ENCODE assay signal across 9 cellular contexts in genomic region chr10:33332183-33333031, GRCh38. TPM values are rescaled to one million over a fixed set of nuclear protein-coding genes. Genes with fewer than 3 reads are reported as not detected.
DNase-seq lines count a peak whose midpoint lies in the region; ATAC-seq, FAIRE-seq and TF ChIP-seq lines count a peak whose summit lies in the region.
"Had no signal": no experiment of that assay in that cellular context is flagged by ENCODE, and none has a peak within 500 bp of the region (broad histone marks: within the 10 kb centered on the region; RNA-seq: fewer than 3 reads in every experiment).

No MANE protein-coding gene starts in this region.

- H2BK120ac ChIP-seq in IMR-90 (ENCODE audit: low read depth, low read length), result peak overlapping the region; percentile 62

- H3K9me3 Mint-ChIP-seq in chondrocyte (ENCODE audit: low read depth), result no peaks in the 10 kb centered on the region
- no peaks in the 10 kb centered on the region for H3K9me3 Mint-ChIP-seq in activated T-helper 17 cell treated with anti-CD3 and anti-CD28 coated beads, Interleukin-2, amount 50 U/mL, for 72 hours
- H3K9me3 Mint-ChIP-seq: activated T-cell treated with anti-CD3 and anti-CD28 coated beads, Interleukin-2, amount 50 U/mL, for 72 hours had no signal

- peak overlapping the region; percentile 68 for H3K56ac ChIP-seq in IMR-90 (ENCODE audit: extremely low read depth, insufficient read depth, low read length)

- H3K27ac ChIP-seq in IMR-90 (ENCODE audit: insufficient read depth, low read length) (peak overlapping the region; percentile 84), HepG2 (ENCODE audit: extremely low read length, insufficient read depth, low read length) (no peak overlapping the region), suprapubic skin (peak overlapping the region; percentile 89), RWPE1 (no peak overlapping the region)

- peak overlapping the region; percentile 65; the same call in 1 of the 2 replicates for H4K5ac ChIP-seq in IMR-90 (ENCODE audit: low read depth, low read length)

- H3K79me1 ChIP-seq in IMR-90 (ENCODE audit: low read depth in 1 of 2, low read length in 2 of 2), result peaks cover 3 to 20% of the 10 kb centered on the region in 2 experiments

- H3K4me1 ChIP-seq in IMR-90 (ENCODE audit: control insufficient read depth, insufficient read depth, low read length), result peaks cover 2% of the 10 kb centered on the region; the same call in 1 of the 2 replicates
- peaks cover 74% of the 10 kb centered on the region for H3K4me1 ChIP-seq in HepG2 (ENCODE audit: insufficient read depth, low read length)
- H3K4me1 ChIP-seq in suprapubic skin, result peaks cover 64% of the 10 kb centered on the region

- no peaks in the 10 kb centered on the region for H3K9me1 ChIP-seq in IMR-90 (ENCODE audit: insufficient read depth, low read length)

- H3K27me3 Mint-ChIP-seq in chondrocyte (ENCODE audit: low read depth), result no peaks in the 10 kb centered on the region
- H3K27me3 Mint-ChIP-seq in activated T-helper 17 cell treated with anti-CD3 and anti-CD28 coated beads, Interleukin-2, amount 50 U/mL, for 72 hours, result peaks cover 53% of the 10 kb centered on the region

- FAIRE-seq in HepG2 (lab: Jason Lieb, UNC), result no peak

- TF ChIP-seq POLR2A in IMR-90 (IDR thresholded peaks at IDR 0.05; ENCODE audit: low read depth, low read length) (no peak), HepG2 (IDR thresholded peaks at IDR 0.05; ENCODE audit: insufficient read depth in 1 of 2, low read depth in 2 of 2, low read length in 2 of 2) (no peak), suprapubic skin (IDR thresholded peaks at IDR 0.05) (no peak)

- H3K79me2 ChIP-seq in HepG2 (ENCODE audit: insufficient read depth, low read length), result peaks cover 2% of the 10 kb centered on the region

- peak overlapping the region; percentile 10; the same call in 1 of the 2 replicates for H3K4ac ChIP-seq in IMR-90 (ENCODE audit: low read depth, low read length)

- 0% methylated on average over 1 of the region's 4 CpGs; no CpG with 5 or more reads in 1 of the 2 experiments for WGBS in IMR-90 (ENCODE audit: extremely low coverage in 2 of 2, insufficient read length in 1 of 2), 2 experiments
- 21% methylated on average over 4 of the region's 4 CpGs for WGBS in HepG2 (ENCODE audit: low lambda C conversion rate)
- 18% methylated on average over 4 of the region's 4 CpGs for WGBS in suprapubic skin

- TF ChIP-seq CTCF in IMR-90 (conservative IDR thresholded peaks at IDR 0.05; ENCODE audit: low read depth, low read length), result no peak
- TF ChIP-seq CTCF in chondrocyte (IDR thresholded peaks at IDR 0.05), result no peak
- TF ChIP-seq CTCF in HepG2 (CRISPR knock-in tag; IDR thresholded peaks at IDR 0.05), result no peak
- no peak for TF ChIP-seq CTCF in suprapubic skin (IDR thresholded peaks at IDR 0.05)
- no peak for TF ChIP-seq CTCF in RWPE1 (conservative IDR thresholded peaks at IDR 0.05; ENCODE audit: low read depth)

- H2AK5ac ChIP-seq in IMR-90 (ENCODE audit: low read depth, low read length), result no peak overlapping the region

- TF ChIP-seq RAD21 in IMR-90 (IDR thresholded peaks at IDR 0.05; ENCODE audit: low read length) (no peak), HepG2 (CRISPR knock-in tag; IDR thresholded peaks at IDR 0.05) (no peak)

- H3K4me3 ChIP-seq in IMR-90 (ENCODE audit: insufficient read depth, low read depth, low read length), result peak overlapping the region; percentile 85
- H3K4me3 ChIP-seq in HepG2 (replicated peaks in 1 of 3; ENCODE audit: insufficient read depth in 1 of 3, low read depth in 2 of 3, low read length in 3 of 3), result peak overlapping the region in 2 of 3 experiments; percentile 4 to 66; a peak in 3 of 6 replicates
- H3K4me3 ChIP-seq in suprapubic skin, result peak overlapping the region; percentile 77

- BruUV-seq in IMR-90 (replicated peaks; lab: Mats Ljungman, UMichigan), result no TSS peak
- BruUV-seq in HepG2 (replicated peaks; lab: Mats Ljungman, UMichigan), result no TSS peak

- H3K4me2 ChIP-seq in IMR-90 (ENCODE audit: low read depth, low read length), result peak overlapping the region; percentile 98
- H3K4me2 ChIP-seq in HepG2 (ENCODE audit: low read depth, low read length), result peak overlapping the region; percentile 96

- TF ChIP-seq EP300 in HepG2 (IDR thresholded peaks at IDR 0.05; ENCODE audit: low read depth in 2 of 2, low read length in 2 of 2) (no peak), HepG2 (CRISPR knock-in tag; IDR thresholded peaks at IDR 0.05; ENCODE audit: borderline replicate concordance) (no peak), suprapubic skin (IDR thresholded peaks at IDR 0.05) (no peak)

- peak overlapping the region; percentile 84 for H2BK5ac ChIP-seq in IMR-90 (ENCODE audit: low read depth, low read length, poor library complexity, severe bottlenecking)

- no peak for ATAC-seq in IMR-90 (ENCODE audit: low read depth)
- ATAC-seq in HepG2, result no peak
- no peak for ATAC-seq in GM21360 (IDR thresholded peaks at IDR 0.05; ENCODE audit: unreplicated experiment)
- ATAC-seq in activated T-helper 17 cell treated with anti-CD3 and anti-CD28 coated beads, Interleukin-2, amount 50 U/mL, for 72 hours (replicated peaks), result no peak
- ATAC-seq: activated T-cell treated with anti-CD3 and anti-CD28 coated beads, Interleukin-2, amount 50 U/mL, for 72 hours had no signal

- H3K14ac ChIP-seq in IMR-90 (replicated peaks; ENCODE audit: low read depth, low read length), result peak overlapping the region; percentile 87

- in situ Hi-C loops in IMR-90 (cut with MboI; ENCODE audit: low sequenced_read_pairs) (loop anchor here (5.0 to 25.0 kb wide), 3 partner anchors 580 to 1300 kb away; no protein-coding TSS in a partner anchor), HepG2 (cut with HindIII; ENCODE audit: extremely low pct_ligation_motif_present, low pct_unique_long_range_greater_than_20kb) (loop anchor here (10.0 to 25.0 kb wide), 3 partner anchors 792 to 1305 kb away; no protein-coding TSS in a partner anchor)

- peak overlapping the region; percentile 90 for H3K4me3 Mint-ChIP-seq in chondrocyte (ENCODE audit: unreplicated experiment)
- H3K4me3 Mint-ChIP-seq in activated T-helper 17 cell treated with anti-CD3 and anti-CD28 coated beads, Interleukin-2, amount 50 U/mL, for 72 hours, result no peak overlapping the region

- peak overlapping the region; percentile 18; the same call in 1 of the 2 replicates for H2BK20ac ChIP-seq in IMR-90 (ENCODE audit: low read depth, low read length)

- peak overlapping the region; percentile 37; the same call in 1 of the 2 replicates for H4K91ac ChIP-seq in IMR-90 (ENCODE audit: insufficient read depth, low read depth, low read length)

- H4K20me1 ChIP-seq in IMR-90 (ENCODE audit: insufficient read depth, low read length), result no peaks in the 10 kb centered on the region
- no peaks in the 10 kb centered on the region for H4K20me1 ChIP-seq in HepG2 (ENCODE audit: insufficient read depth, low read length)

- peaks cover 22% of the 10 kb centered on the region for H3K36me3 Mint-ChIP-seq in chondrocyte (ENCODE audit: low read depth)
- no peaks in the 10 kb centered on the region for H3K36me3 Mint-ChIP-seq in activated T-helper 17 cell treated with anti-CD3 and anti-CD28 coated beads, Interleukin-2, amount 50 U/mL, for 72 hours (ENCODE audit: low read depth)

- H3K36me3 ChIP-seq in IMR-90 (ENCODE audit: control insufficient read depth, insufficient read depth, low read length) (peaks cover 4% of the 10 kb centered on the region), HepG2 (replicated peaks in 1 of 2; ENCODE audit: control insufficient read depth in 1 of 2, insufficient read depth in 2 of 2, low read length in 2 of 2) (peaks cover 0 to 1% of the 10 kb centered on the region in 2 experiments; a peak in 2 of 5 replicates), suprapubic skin (peaks cover 9% of the 10 kb centered on the region)

- H3K4me1 Mint-ChIP-seq in chondrocyte (ENCODE audit: low read depth), result peaks cover 64% of the 10 kb centered on the region
- peaks cover 6% of the 10 kb centered on the region for H3K4me1 Mint-ChIP-seq in activated T-helper 17 cell treated with anti-CD3 and anti-CD28 coated beads, Interleukin-2, amount 50 U/mL, for 72 hours

- no peak overlapping the region for H2AFZ ChIP-seq in IMR-90 (replicated peaks; ENCODE audit: low read length, poor library complexity)
- H2AFZ ChIP-seq in HepG2 (ENCODE audit: low read length), result no peak overlapping the region

- POLR2A ChIA-PET in IMR-90 (lab: Charles Lee; ENCODE audit: unreplicated experiment), result interaction anchor here (0.6 kb wide), 1 partner anchor 62 kb away, joined by 3 read pairs; no protein-coding TSS in a partner anchor
- POLR2A ChIA-PET in HepG2 (lab: Yijun Ruan, JAX), result interaction anchor here (1.0 to 3.9 kb wide), 3 partner anchors 26 to 176 kb away, joined by 3 to 19 read pairs (median 3); no protein-coding TSS in a partner anchor
- POLR2A ChIA-PET in RWPE1 (lab: Yijun Ruan, JAX; ENCODE audit: low non-redundant PET), result no interaction called here

- H3K9me3 ChIP-seq in IMR-90 (ENCODE audit: control insufficient read depth, insufficient read depth, low read length) (no peaks in the 10 kb centered on the region), HepG2 (ENCODE audit: low read length) (no peaks in the 10 kb centered on the region), suprapubic skin (no peaks in the 10 kb centered on the region)

- H3K27me3 ChIP-seq in IMR-90 (ENCODE audit: control insufficient read depth, insufficient read depth, low read length) (no peaks in the 10 kb centered on the region), HepG2 (ENCODE audit: control insufficient read depth in 1 of 2, insufficient read depth in 2 of 2, low read length in 2 of 2) (peaks cover 3 to 32% of the 10 kb centered on the region in 2 experiments; a peak in 4 of 5 replicates), suprapubic skin (no peaks in the 10 kb centered on the region)

- no peak overlapping the region for H2AK9ac ChIP-seq in IMR-90 (replicated peaks; ENCODE audit: low read depth, low read length, poor library complexity)

- intact Hi-C loops in IMR-90 (cut with micrococcal nuclease), result loop anchor here (2.0 to 10.0 kb wide), 13 partner anchors 90 to 1190 kb away; no protein-coding TSS in a partner anchor
- intact Hi-C loops in HepG2 (cut with micrococcal nuclease; ENCODE audit: unreplicated experiment), result loop anchor here (10.0 kb wide), 2 partner anchors 742 to 962 kb away; no protein-coding TSS in a partner anchor

- peak overlapping the region; percentile 85 for H3K18ac ChIP-seq in IMR-90 (ENCODE audit: low read depth, low read length)

- CTCF ChIA-PET in IMR-90 (lab: Yijun Ruan, JAX), result interaction anchor here (0.6 to 2.5 kb wide), 3 partner anchors 139 to 1306 kb away, joined by 3 to 11 read pairs (median 3); no protein-coding TSS in a partner anchor
- CTCF ChIA-PET in HepG2 (lab: Yijun Ruan, JAX; ENCODE audit: low intra/inter-chr PET ratio, low total read pairs), result no interaction called here
- CTCF ChIA-PET in RWPE1 (lab: Yijun Ruan, JAX), result interaction anchor here (0.7 to 1.7 kb wide), 3 partner anchors 139 to 1307 kb away, joined by 3 to 7 read pairs (median 3); no protein-coding TSS in a partner anchor

- H3K9ac ChIP-seq in IMR-90 (ENCODE audit: low read depth, low read length) (peak overlapping the region; percentile 94), HepG2 (ENCODE audit: insufficient read depth, low read depth, low read length) (no peak overlapping the region; the same call in 1 of the 2 replicates)

- peak overlapping the region; percentile 94 for H3K27ac Mint-ChIP-seq in chondrocyte (ENCODE audit: unreplicated experiment)
- no peak overlapping the region for H3K27ac Mint-ChIP-seq in activated T-helper 17 cell treated with anti-CD3 and anti-CD28 coated beads, Interleukin-2, amount 50 U/mL, for 72 hours
- H3K27ac Mint-ChIP-seq: activated T-cell treated with anti-CD3 and anti-CD28 coated beads, Interleukin-2, amount 50 U/mL, for 72 hours had no signal

- peak overlapping the region; percentile 4 to 53; a peak in 1 of 4 replicates for H4K8ac ChIP-seq in IMR-90 (ENCODE audit: low read depth in 2 of 2, low read length in 2 of 2)

- no peak overlapping the region; the same call in 2 of the 3 replicates for H2BK15ac ChIP-seq in IMR-90 (ENCODE audit: low read depth, low read length)

- DNase-seq in IMR-90 (peak; percentile 49), chondrocyte (ENCODE audit: low spot score) (no peak), HepG2 (ENCODE audit: low spot score) (no peak), suprapubic skin (ENCODE audit: low spot score in 2 of 2) (no peak), RWPE1 (ENCODE audit: low spot score) (no peak)
- DNase-seq: activated T-cell treated with anti-CD3 and anti-CD28 coated beads, Interleukin-2, amount 50 U/mL, for 72 hours; substantia nigra had no signal

- dilution Hi-C loops in IMR-90 (cut with HindIII; ENCODE audit: low sequenced_read_pairs, unreplicated experiment), result no loop called here

- peak overlapping the region; percentile 34 for H3K23ac ChIP-seq in IMR-90 (ENCODE audit: low read depth, low read length)

RNA-seq across cellular contexts. Expression of gene NRP1, which starts 2.1 kb away (rescaled TPM):
- total RNA-seq in IMR-90 (2012; rRNA removed), result 191 and 227 TPM in 2 replicates
- 87.5 and 108 TPM in 2 replicates for polyA plus RNA-seq in IMR-90 (2012; rRNA removed)
- polyA plus RNA-seq in IMR-90 (2012; cell fraction: cytosol; rRNA removed), result 35.8 and 44.6 TPM in 2 replicates
- 31.3 and 126 TPM in 2 replicates for polyA plus RNA-seq in IMR-90 (2012; cell fraction: nucleus; rRNA removed; ENCODE audit: low replicate concordance)
- total RNA-seq in chondrocyte, result 111 to 126 TPM (median 122 TPM) in 3 replicates
- total RNA-seq in HepG2 (2016; rRNA removed; fragmentation: Illumina TruSeq; extraction: Trizol), result 3.7 and 5.8 TPM in 2 replicates
- total RNA-seq in HepG2 (2016; cell fraction: cytosol; rRNA removed; fragmentation: Illumina TruSeq; extraction: Trizol; ENCODE audit: low read depth), result 0.40 and 0.62 TPM in 2 replicates
- total RNA-seq in HepG2 (2016; cell fraction: insoluble cytoplasmic fraction; rRNA removed; fragmentation: Illumina TruSeq; extraction: Trizol), result 2.3 and 7.2 TPM in 2 replicates
- 1.4 and 1.5 TPM in 2 replicates for total RNA-seq in HepG2 (2016; cell fraction: membrane; rRNA removed; fragmentation: Illumina TruSeq; extraction: Trizol)
- total RNA-seq in HepG2 (2016; cell fraction: nucleus; rRNA removed; fragmentation: Illumina TruSeq; extraction: Trizol), result 8.7 and 10.3 TPM in 2 replicates
- 5.3 and 5.8 TPM in 2 replicates for polyA plus RNA-seq in HepG2 (2011; rRNA removed)
- 3.6 and 4.6 TPM in 2 replicates for polyA plus RNA-seq in HepG2 (2011; cell fraction: cytosol; rRNA removed)
- polyA plus RNA-seq in HepG2 (2011; cell fraction: nucleus; rRNA removed), result 7.4 and 8.5 TPM in 2 replicates
- 7.2 and 14.9 TPM in 2 replicates for polyA plus RNA-seq in HepG2 (2012)
- polyA plus RNA-seq in HepG2 (2016; cell fraction: cytosol; fragmentation: Illumina TruSeq; extraction: Trizol; ENCODE audit: low read depth), result 0.29 and 0.38 TPM in 2 replicates
- polyA plus RNA-seq in HepG2 (2016; cell fraction: insoluble cytoplasmic fraction; fragmentation: Illumina TruSeq; extraction: Trizol; ENCODE audit: low read depth), result 2.2 and 2.4 TPM in 2 replicates
- polyA plus RNA-seq in HepG2 (2016; cell fraction: membrane; fragmentation: Illumina TruSeq; extraction: Trizol; ENCODE audit: low read depth), result 0.31 and 0.57 TPM in 2 replicates
- polyA plus RNA-seq in HepG2 (2016; cell fraction: nucleus; fragmentation: Illumina TruSeq; extraction: Trizol; ENCODE audit: insufficient read depth, low read depth), result 6.3 and 7.6 TPM in 2 replicates
- polyA minus RNA-seq in HepG2 (2011; rRNA and poly(A)+ RNA removed; ENCODE audit: low replicate concordance), result 10.2 and 16.5 TPM in 2 replicates
- polyA minus RNA-seq in HepG2 (2011; cell fraction: cytosol; rRNA and poly(A)+ RNA removed), result 12.9 and 14.9 TPM in 2 replicates
- 20.0 and 24.4 TPM in 2 replicates for polyA minus RNA-seq in HepG2 (2011; cell fraction: nucleus; rRNA and poly(A)+ RNA removed)
- total RNA-seq in suprapubic skin, result 10 to 100 TPM in 3 of 4 donors, 1 to 10 TPM in 1; 9.5 to 23.7 (median 18.2) TPM
- 1 to 10 TPM in 1 of 2 donors, under 1 TPM in 1; 0.90 to 1.2 TPM for total RNA-seq in activated T-helper 17 cell treated with anti-CD3 and anti-CD28 coated beads, Interleukin-2, amount 50 U/mL, for 72 hours

Comparison
In these comparisons a context has a peak if more than half of its experiments do, and no peak if none do; other contexts are left out.
1. H3K27ac ChIP-seq: peak in IMR-90 (single experiment) and suprapubic skin (single experiment); none in HepG2 (single experiment) and RWPE1 (single experiment).
2. H3K4me3 ChIP-seq: peak in every context shown above with its lines; median percentile 85 in IMR-90; 77 in suprapubic skin; 35 in HepG2.